ENCODE assay signal across 8 cellular contexts in genomic region chr11:13668102-13668956, GRCh38. TPM values are rescaled to one million over a fixed set of nuclear protein-coding genes. Genes with fewer than 3 reads are reported as not detected.
DNase-seq lines count a peak whose midpoint lies in the region; ATAC-seq and TF ChIP-seq lines count a peak whose summit lies in the region.

FAR1 (plus strand) TSS chr11:13668668; CDS start chr11:13694766, 26,098 bp downstream.

- in situ Hi-C loops in GM18951 (cut with MboI; ENCODE audit: low sequenced_read_pairs, unreplicated experiment) = no loop called here

- peak; percentile 91 for ATAC-seq in HG03196 (IDR thresholded peaks at IDR 0.05; ENCODE audit: unreplicated experiment)

- H3K4me1 Mint-ChIP-seq in immature natural killer cell = peaks cover 44 to 52% of the 10 kb centered on the region in 2 donors

- no peaks in the 10 kb centered on the region for H3K9me3 Mint-ChIP-seq in immature natural killer cell

- peak within 1 kb of the TSS; percentile 80 to 94 (median 88) for H3K27ac Mint-ChIP-seq in immature natural killer cell

- H3K27me3 Mint-ChIP-seq in immature natural killer cell (ENCODE audit: low read depth in 3 of 3) = peaks cover 6 to 15% (median 9%) of the 10 kb centered on the region in 3 donors

- TF ChIP-seq CTCF in AG09319 (IDR thresholded peaks at IDR 0.05; ENCODE audit: low read depth, low read length) = peak; percentile 33

- DNase-seq in AG09319 (ENCODE audit: extremely low read depth, low read depth) (peak; percentile 98), NCI-H345 (lab: John Stamatoyannopoulos, UW) (peak; percentile 99), immature natural killer cell (peak; percentile 96 to 97 (median 97))
- DNase-seq in activated CD4-positive, CD25-positive, alpha-beta regulatory T cell (lab: John Stamatoyannopoulos, UW) = peak; percentile 95 to 97 (median 96)
- peak; percentile 96 for DNase-seq in central memory CD4-positive, alpha-beta T cell
- peak; percentile 90 to 95 for DNase-seq in stimulated activated CD4-positive, alpha-beta T cell treated with anti-CD3 and anti-CD28 coated beads, Interleukin-12 subunit alpha, Interleukin-12 subunit beta, amount 100 ng/mL, for 24 hours (ENCODE audit: low read depth in 2 of 2)

- H3K36me3 Mint-ChIP-seq in immature natural killer cell = no peaks in the 10 kb centered on the region

- H3K4me3 Mint-ChIP-seq in immature natural killer cell = peak within 1 kb of the TSS; percentile 90 to 98 (median 94)

- peak; percentile 66 for TF ChIP-seq POLR2A in GM18951 (IDR thresholded peaks at IDR 0.05; ENCODE audit: extremely low read depth, insufficient read depth, insufficient read length)

RNA-seq across cellular contexts. Expression of gene FAR1, which starts in this region (rescaled TPM):
- 10 to 100 TPM; 12.6 to 39.6 (median 25.2) TPM for polyA plus RNA-seq in immature natural killer cell

Comparison
In these comparisons a context has a peak if more than half of its experiments do, and no peak if none do; other contexts are left out.
1. Peak in every context shown above with its lines: DNase-seq and ATAC-seq.